8 cellular contexts compared by ENCODE assay signal in genomic region chr6:34392497-34393190, GRCh38.
A peak's percentile ranks its signal among the peaks of the same experiment; 100 is the strongest.
DNase-seq lines count a peak whose midpoint lies in the region; ATAC-seq and TF ChIP-seq lines count a peak whose summit lies in the region.

NUDT3 (minus strand) TSS chr6:34392669; CDS start chr6:34392362, 307 bp downstream.

- TF ChIP-seq CTCF in AG09319 (IDR thresholded peaks at IDR 0.05; ENCODE audit: low read depth, low read length) = peak; percentile 83

- DNase-seq in AG09319 (ENCODE audit: extremely low read depth, low read depth) = peak; percentile 77
- DNase-seq in NCI-H345 (lab: John Stamatoyannopoulos, UW) = peak; percentile 96
- DNase-seq in activated CD4-positive, CD25-positive, alpha-beta regulatory T cell (lab: John Stamatoyannopoulos, UW) = peak; percentile 85 to 91 (median 87)
- DNase-seq in central memory CD4-positive, alpha-beta T cell = peak; percentile 92
- peak; percentile 97 for DNase-seq in islet precursor cell
- DNase-seq in stimulated activated CD4-positive, alpha-beta T cell treated with anti-CD3 and anti-CD28 coated beads, Interleukin-12 subunit alpha, Interleukin-12 subunit beta, amount 100 ng/mL, for 48 hours (ENCODE audit: low read depth in 2 of 3, low spot score in 1 of 3) = peak; percentile 85 to 91 (median 90)

- ATAC-seq in GM19023 (IDR thresholded peaks at IDR 0.05; ENCODE audit: unreplicated experiment) = peak; percentile 74
- ATAC-seq in HG03280 (IDR thresholded peaks at IDR 0.05; ENCODE audit: unreplicated experiment) = peak; percentile 89

Comparison
In these comparisons a context has a peak if more than half of its experiments do, and no peak if none do; other contexts are left out.
1. Peak in every context shown above with its lines: DNase-seq and ATAC-seq.